In the genomic region with DNA sequence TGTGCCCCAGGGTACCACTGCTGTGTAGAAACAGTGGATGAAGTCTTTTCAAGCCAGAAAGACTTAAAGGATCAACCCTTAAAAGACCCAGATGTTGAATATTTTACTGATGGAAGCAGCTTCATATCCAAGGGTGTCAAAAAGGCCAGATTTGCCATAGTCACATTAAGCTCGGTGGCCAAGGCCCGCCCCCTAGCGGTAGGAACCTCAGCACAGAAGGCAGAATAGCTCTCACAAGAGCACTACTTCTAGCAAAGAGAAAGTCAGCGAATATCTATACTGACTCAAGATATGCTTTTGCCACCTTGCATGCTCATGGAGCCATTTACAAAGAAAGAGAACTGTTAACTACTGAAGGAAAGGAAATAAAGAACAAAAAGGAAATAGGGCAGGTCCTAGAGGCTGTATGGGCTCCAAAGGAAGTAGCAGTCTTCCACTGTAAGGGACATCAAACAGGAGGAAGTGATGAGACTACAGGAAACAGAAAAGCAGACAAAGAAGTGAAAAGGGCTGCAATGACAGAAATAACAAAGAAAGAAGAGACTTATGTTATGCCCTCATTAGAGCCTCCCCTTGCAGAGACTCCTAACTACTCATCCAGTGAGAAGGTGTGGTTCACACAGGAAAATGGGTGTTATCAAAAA, we compare ENCODE assay signal across 8 cellular contexts.
A peak's percentile ranks its signal among the peaks of the same experiment; 100 is the strongest.
DNase-seq lines count a peak whose midpoint lies in the region; ATAC-seq and TF ChIP-seq lines count a peak whose summit lies in the region.

No MANE protein-coding gene starts in this region.

- ATAC-seq in GM18909 (IDR thresholded peaks at IDR 0.05; ENCODE audit: poor library complexity, unreplicated experiment) (peak; percentile 58), HG03342 (IDR thresholded peaks at IDR 0.05; ENCODE audit: unreplicated experiment) (peak; percentile 38), Panc1 (peak; percentile 81), gastrocnemius medialis (no peak)

- H3K27ac ChIP-seq in Panc1 (ENCODE audit: low read length) (no peak overlapping the region), gastrocnemius medialis (no peak overlapping the region)

- DNase-seq in Caco-2: peak in 1 of 2 experiments; percentile 53
- DNase-seq in Panc1 (ENCODE audit: low read depth, low spot score): peak; percentile 28
- DNase-seq in chondrocyte (ENCODE audit: low spot score): no peak
- peak; percentile 25 for DNase-seq in nephron progenitor cell
- DNase-seq in gastrocnemius medialis: no peak
- no peak for DNase-seq in epidermal melanocyte (ENCODE audit: insufficient read length, low spot score)

- POLR2A ChIA-PET in Caco-2 (lab: Charles Lee) (no interaction called here), Panc1 (lab: Charles Lee) (no interaction called here)

- TF ChIP-seq CTCF in Caco-2 (IDR thresholded peaks at IDR 0.05; ENCODE audit: insufficient read depth in 1 of 2, low read depth in 1 of 2, low read length in 1 of 2, severe bottlenecking in 1 of 2, unreplicated experiment in 1 of 2) (peak; percentile 44 to 50), Panc1 (IDR thresholded peaks at IDR 0.05) (peak; percentile 84), chondrocyte (IDR thresholded peaks at IDR 0.05) (peak; percentile 48), nephron progenitor cell (IDR thresholded peaks at IDR 0.05) (peak; percentile 46), gastrocnemius medialis (IDR thresholded peaks at IDR 0.05 in 4 of 5, conservative IDR thresholded peaks at IDR 0.05 in 1 of 5) (no peak)

- CTCF ChIA-PET in Caco-2 (lab: Charles Lee) (no interaction called here), Panc1 (lab: Charles Lee) (interaction anchor here (0.9 kb wide), 1 partner anchor 27 kb away, joined by 3 read pairs; no protein-coding TSS in a partner anchor)

- intact Hi-C loops in Caco-2 (cut with micrococcal nuclease; ENCODE audit: unreplicated experiment): no loop called here
- intact Hi-C loops in Panc1 (cut with micrococcal nuclease; ENCODE audit: unreplicated experiment): no loop called here
- intact Hi-C loops in gastrocnemius medialis (cut with DNase I; ENCODE audit: low total_unique reads): no loop called here

- H3K9me3 Mint-ChIP-seq in Caco-2 (ENCODE audit: unreplicated experiment) (peaks cover 16% of the 10 kb centered on the region), chondrocyte (ENCODE audit: low read depth) (peaks cover 41% of the 10 kb centered on the region), nephron progenitor cell (peaks cover 76% of the 10 kb centered on the region)

- H3K27ac Mint-ChIP-seq in Caco-2 (ENCODE audit: unreplicated experiment) (no peak overlapping the region), chondrocyte (ENCODE audit: unreplicated experiment) (no peak overlapping the region), nephron progenitor cell (no peak overlapping the region)

- 0 out of 2 replicates have a peak, but pooled peaks cover 5% of the 10 kb centered on the region for H3K4me1 ChIP-seq in Caco-2
- H3K4me1 ChIP-seq in Panc1 (ENCODE audit: control insufficient read depth, insufficient read depth, low read length): no peaks in the 10 kb centered on the region
- no peaks in the 10 kb centered on the region for H3K4me1 ChIP-seq in gastrocnemius medialis

- in situ Hi-C loops in Panc1 (cut with HindIII; ENCODE audit: low pct_unique_long_range_greater_than_20kb, low sequenced_read_pairs) (no loop called here), gastrocnemius medialis (cut with MboI; ENCODE audit: low sequenced_read_pairs in 4 of 4) (no loop called here)

- no peaks in the 10 kb centered on the region for H3K27me3 ChIP-seq in Caco-2 (replicated peaks; ENCODE audit: control insufficient read depth, insufficient read depth, low read length)
- H3K27me3 ChIP-seq in Panc1 (ENCODE audit: control insufficient read depth, insufficient read depth, low read length): no peaks in the 10 kb centered on the region; the same call in 1 of the 2 replicates
- H3K27me3 ChIP-seq in gastrocnemius medialis: no peaks in the 10 kb centered on the region

- H3K36me3 ChIP-seq in Caco-2 (ENCODE audit: control insufficient read depth, insufficient read depth, low read length) (no peaks in the 10 kb centered on the region), Panc1 (ENCODE audit: control insufficient read depth, insufficient read depth, low read length) (no peaks in the 10 kb centered on the region), gastrocnemius medialis (no peaks in the 10 kb centered on the region)

- BruUV-seq in Caco-2 (replicated peaks; lab: Mats Ljungman, UMichigan) (no TSS peak), Panc1 (replicated peaks; lab: Mats Ljungman, UMichigan) (no TSS peak)

- H3K4me3 ChIP-seq in Caco-2 (ENCODE audit: low read depth, low read length) (no peak overlapping the region), Panc1 (ENCODE audit: low read depth in 2 of 2, low read length in 2 of 2) (no peak overlapping the region), gastrocnemius medialis (no peak overlapping the region)

- H3K36me3 Mint-ChIP-seq in Caco-2 (ENCODE audit: insufficient read depth, unreplicated experiment) (no peaks in the 10 kb centered on the region), chondrocyte (ENCODE audit: low read depth) (peaks cover 2% of the 10 kb centered on the region), nephron progenitor cell (ENCODE audit: low read depth) (peaks cover 34% of the 10 kb centered on the region)

- H3K27me3 Mint-ChIP-seq in Caco-2 (ENCODE audit: insufficient read depth, unreplicated experiment): no peaks in the 10 kb centered on the region
- H3K27me3 Mint-ChIP-seq in chondrocyte (ENCODE audit: low read depth): no peaks in the 10 kb centered on the region
- H3K27me3 Mint-ChIP-seq in nephron progenitor cell (ENCODE audit: low read depth, poor library complexity): no peaks in the 10 kb centered on the region

- no peak for TF ChIP-seq POLR2A in gastrocnemius medialis (IDR thresholded peaks at IDR 0.05)

- H3K4me1 Mint-ChIP-seq in Caco-2 (ENCODE audit: low read depth, unreplicated experiment) (peaks cover 6% of the 10 kb centered on the region), chondrocyte (ENCODE audit: low read depth) (no peaks in the 10 kb centered on the region), nephron progenitor cell (no peaks in the 10 kb centered on the region)

- H3K9me3 ChIP-seq in Caco-2 (no peaks in the 10 kb centered on the region), Panc1 (ENCODE audit: control insufficient read depth, insufficient read depth, low read depth, low read length) (no peaks in the 10 kb centered on the region), gastrocnemius medialis (no peaks in the 10 kb centered on the region)

- H3K4me3 Mint-ChIP-seq in Caco-2 (ENCODE audit: unreplicated experiment) (no peak overlapping the region), chondrocyte (ENCODE audit: unreplicated experiment) (no peak overlapping the region), nephron progenitor cell (no peak overlapping the region)

Comparison
In these comparisons a context has a peak if more than half of its experiments do, and no peak if none do; other contexts are left out.
1. DNase-seq: peak in Panc1 (single experiment) and nephron progenitor cell (single experiment); none in chondrocyte (single experiment), gastrocnemius medialis (0 of 2) and epidermal melanocyte (single experiment).
2. CTCF ChIP-seq: peak in Caco-2 (2 of 2), Panc1 (single experiment), chondrocyte (single experiment) and nephron progenitor cell (single experiment); none in gastrocnemius medialis (0 of 5).
3. ATAC-seq: peak in GM18909 (single experiment), HG03342 (single experiment) and Panc1 (single experiment); none in gastrocnemius medialis (0 of 2).